In the genomic region with DNA sequence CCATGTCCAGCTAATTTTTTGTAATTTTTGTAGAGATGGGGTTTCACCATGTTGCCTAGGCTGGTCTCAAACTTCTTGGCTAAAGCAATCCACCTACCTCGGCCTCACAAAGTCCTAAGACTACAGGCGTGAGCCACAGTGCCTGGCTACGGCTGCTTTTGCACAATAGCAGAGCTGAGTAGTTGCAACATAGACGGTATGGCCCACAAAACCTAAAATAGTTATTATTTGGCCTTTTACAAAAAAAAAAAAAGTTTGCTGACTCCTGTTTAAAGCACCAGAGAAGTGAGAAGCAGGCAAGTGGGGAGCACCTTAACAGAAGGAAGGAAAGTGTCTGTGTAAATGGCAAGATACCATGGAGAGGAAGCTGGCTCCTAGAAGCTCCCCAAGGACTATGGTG, we compare ENCODE assay signal across 25 cellular contexts. TPM values are rescaled to one million over a fixed set of nuclear protein-coding genes. Genes with fewer than 3 reads are reported as not detected.
DNase-seq lines count a peak whose midpoint lies in the region; ATAC-seq and TF ChIP-seq lines count a peak whose summit lies in the region.
"Had no signal": no experiment of that assay in that cellular context is flagged by ENCODE, and none has a peak within 500 bp of the region (broad histone marks: within the 10 kb centered on the region; RNA-seq: fewer than 3 reads in every experiment).

No MANE protein-coding gene starts in this region.

- DNase-seq in activated T-cell treated with anti-CD3 and anti-CD28 coated beads, Interleukin-2, amount 50 U/mL, for 72 hours: no peak
- no peak for DNase-seq in activated T-cell treated with anti-CD3 and anti-CD28 coated beads, Interleukin-2, amount 50 U/mL, for 48 hours
- peak; percentile 69 for DNase-seq in MV-4-11 (lab: John Stamatoyannopoulos, UW)
- no peak for DNase-seq in activated naive CD8-positive, alpha-beta T cell treated with anti-CD3 and anti-CD28 coated beads for 36 hours
- DNase-seq in stimulated activated naive CD8-positive, alpha-beta T cell treated with anti-CD3 and anti-CD28 coated beads, Interleukin-15, amount 100 ng/mL, for 72 hours: no peak
- DNase-seq in WTC11 (ENCODE audit: low spot score): no peak
- DNase-seq: activated CD4-positive, alpha-beta T cell treated with anti-CD3 and anti-CD28 coated beads for 48 hours; activated effector memory CD4-positive, alpha-beta T cell treated with Interleukin-2 at 50 U/mL for 16 hours; body of pancreas; CD4-positive, alpha-beta T cell; H9; immature natural killer cell; Karpas-422; left cardiac atrium; mucosa of descending colon; natural killer cell; NCI-H146; NCI-H226; NCI-H69; stimulated activated CD4-positive, alpha-beta T cell treated with anti-CD3 and anti-CD28 coated beads, Interleukin-4, amount 100 ng/mL, for 24 hours; T-helper 9 cell had no signal

- H3K4me3 Mint-ChIP-seq in activated T-cell treated with anti-CD3 and anti-CD28 coated beads, Interleukin-2, amount 50 U/mL, for 72 hours: peak overlapping the region in 1 of 2 donors; percentile 17
- H3K4me3 Mint-ChIP-seq in activated naive CD8-positive, alpha-beta T cell treated with anti-CD3 and anti-CD28 coated beads for 36 hours: no peak overlapping the region
- no peak overlapping the region for H3K4me3 Mint-ChIP-seq in stimulated activated naive CD8-positive, alpha-beta T cell treated with anti-CD3 and anti-CD28 coated beads, Interleukin-15, amount 100 ng/mL, for 72 hours
- no peak overlapping the region for H3K4me3 Mint-ChIP-seq in WTC11
- H3K4me3 Mint-ChIP-seq: CD4-positive, alpha-beta T cell; central memory CD8-positive, alpha-beta T cell; H9; immature natural killer cell; natural killer cell had no signal

- H3K4me1 Mint-ChIP-seq in activated T-cell treated with anti-CD3 and anti-CD28 coated beads, Interleukin-2, amount 50 U/mL, for 72 hours (ENCODE audit: low read depth): peaks cover 24% of the 10 kb centered on the region
- peaks cover 17% of the 10 kb centered on the region for H3K4me1 Mint-ChIP-seq in activated naive CD8-positive, alpha-beta T cell treated with anti-CD3 and anti-CD28 coated beads for 36 hours
- H3K4me1 Mint-ChIP-seq in stimulated activated naive CD8-positive, alpha-beta T cell treated with anti-CD3 and anti-CD28 coated beads, Interleukin-15, amount 100 ng/mL, for 72 hours: peaks cover 17% of the 10 kb centered on the region
- no peaks in the 10 kb centered on the region for H3K4me1 Mint-ChIP-seq in WTC11
- H3K4me1 Mint-ChIP-seq: H9, natural killer cell had no signal

- TF ChIP-seq CTCF in WTC11 (IDR thresholded peaks at IDR 0.05): no peak

- H3K36me3 Mint-ChIP-seq in activated T-cell treated with anti-CD3 and anti-CD28 coated beads, Interleukin-2, amount 50 U/mL, for 72 hours (ENCODE audit: insufficient read depth in 2 of 2): peaks cover 18 to 29% of the 10 kb centered on the region in 2 donors
- peaks cover 47% of the 10 kb centered on the region for H3K36me3 Mint-ChIP-seq in activated naive CD8-positive, alpha-beta T cell treated with anti-CD3 and anti-CD28 coated beads for 36 hours
- H3K36me3 Mint-ChIP-seq in WTC11: peaks cover 72% of the 10 kb centered on the region

- H3K27ac Mint-ChIP-seq in activated T-cell treated with anti-CD3 and anti-CD28 coated beads, Interleukin-2, amount 50 U/mL, for 72 hours: peak overlapping the region; percentile 83
- H3K27ac Mint-ChIP-seq in activated naive CD8-positive, alpha-beta T cell treated with anti-CD3 and anti-CD28 coated beads for 36 hours: peak overlapping the region; percentile 85
- peak overlapping the region; percentile 38 to 67 for H3K27ac Mint-ChIP-seq in stimulated activated naive CD8-positive, alpha-beta T cell treated with anti-CD3 and anti-CD28 coated beads, Interleukin-15, amount 100 ng/mL, for 72 hours
- H3K27ac Mint-ChIP-seq in WTC11: no peak overlapping the region
- H3K27ac Mint-ChIP-seq: CD4-positive, alpha-beta T cell; H9; immature natural killer cell; natural killer cell had no signal

- H3K27me3 Mint-ChIP-seq in activated T-cell treated with anti-CD3 and anti-CD28 coated beads, Interleukin-2, amount 50 U/mL, for 72 hours (ENCODE audit: low read depth): no peaks in the 10 kb centered on the region
- no peaks in the 10 kb centered on the region for H3K27me3 Mint-ChIP-seq in activated naive CD8-positive, alpha-beta T cell treated with anti-CD3 and anti-CD28 coated beads for 36 hours
- H3K27me3 Mint-ChIP-seq in stimulated activated naive CD8-positive, alpha-beta T cell treated with anti-CD3 and anti-CD28 coated beads, Interleukin-15, amount 100 ng/mL, for 72 hours: no peaks in the 10 kb centered on the region
- peaks cover 8% of the 10 kb centered on the region for H3K27me3 Mint-ChIP-seq in WTC11 (ENCODE audit: low read depth)
- H3K27me3 Mint-ChIP-seq: CD4-positive, alpha-beta T cell; central memory CD8-positive, alpha-beta T cell had no signal

- CTCF ChIA-PET in WTC11 (lab: Charles Lee): no interaction called here

- no peak for ATAC-seq in activated T-cell treated with anti-CD3 and anti-CD28 coated beads, Interleukin-2, amount 50 U/mL, for 72 hours (replicated peaks in 1 of 2)
- no peak for ATAC-seq in stimulated activated naive CD8-positive, alpha-beta T cell treated with anti-CD3 and anti-CD28 coated beads, Interleukin-15, amount 100 ng/mL, for 72 hours
- ATAC-seq in WTC11: no peak
- no peak for ATAC-seq in GM19324 (IDR thresholded peaks at IDR 0.05; ENCODE audit: low FRiP score, unreplicated experiment)
- ATAC-seq: body of pancreas, HepG2, left cardiac atrium, mucosa of descending colon, natural killer cell had no signal

- H3K9me3 Mint-ChIP-seq in activated T-cell treated with anti-CD3 and anti-CD28 coated beads, Interleukin-2, amount 50 U/mL, for 72 hours: no peaks in the 10 kb centered on the region
- no peaks in the 10 kb centered on the region for H3K9me3 Mint-ChIP-seq in activated naive CD8-positive, alpha-beta T cell treated with anti-CD3 and anti-CD28 coated beads for 36 hours
- H3K9me3 Mint-ChIP-seq in stimulated activated naive CD8-positive, alpha-beta T cell treated with anti-CD3 and anti-CD28 coated beads, Interleukin-15, amount 100 ng/mL, for 72 hours: no peaks in the 10 kb centered on the region
- no peaks in the 10 kb centered on the region for H3K9me3 Mint-ChIP-seq in WTC11
- H3K9me3 Mint-ChIP-seq: CD4-positive, alpha-beta T cell; central memory CD8-positive, alpha-beta T cell; H9; immature natural killer cell; natural killer cell had no signal

- POLR2A ChIA-PET in WTC11 (lab: Charles Lee): no interaction called here

TF ChIP-seq in WTC11, 78 proteins besides CTCF, POLR2A, EP300 and RAD21:
- TF ChIP-seq HMGA2 (CRISPR knock-in tag; IDR thresholded peaks at IDR 0.05): no peak
- TF ChIP-seq MXD4 (CRISPR knock-in tag; IDR thresholded peaks at IDR 0.05; ENCODE audit: borderline replicate concordance): no peak
- TF ChIP-seq NR2C2 (CRISPR knock-in tag; IDR thresholded peaks at IDR 0.05): no peak
- no peak for TF ChIP-seq ZNF423 (CRISPR knock-in tag; IDR thresholded peaks at IDR 0.05)
- no peak for TF ChIP-seq JUN (CRISPR knock-in tag; IDR thresholded peaks at IDR 0.05)
- no peak for TF ChIP-seq ZNF219 (CRISPR knock-in tag; IDR thresholded peaks at IDR 0.05; ENCODE audit: borderline replicate concordance)
- no peak for TF ChIP-seq FOXJ3 (CRISPR knock-in tag; IDR thresholded peaks at IDR 0.05; ENCODE audit: borderline replicate concordance)

RNA-seq across cellular contexts. Expression of a gene that starts 5.3 kb away (rescaled TPM):
- 1 to 10 TPM; 2.9 to 3.3 TPM for total RNA-seq in activated T-cell treated with anti-CD3 and anti-CD28 coated beads, Interleukin-2, amount 50 U/mL, for 72 hours
- total RNA-seq in activated naive CD8-positive, alpha-beta T cell treated with anti-CD3 and anti-CD28 coated beads for 36 hours: 1 to 10 TPM; 3.9 to 4.2 TPM
- 0.07 to 0.11 TPM (median 0.09 TPM) in 3 replicates for total RNA-seq in WTC11 (2021)
- total RNA-seq: body of pancreas, H9, HepG2, SJSA1 had no signal

RNA-seq across cellular contexts. Expression of a gene that starts 20.9 kb away (rescaled TPM):
- 10 to 100 TPM; 75.5 to 88.4 TPM for total RNA-seq in activated T-cell treated with anti-CD3 and anti-CD28 coated beads, Interleukin-2, amount 50 U/mL, for 72 hours
- 10 to 100 TPM; 72.2 to 75.6 TPM for total RNA-seq in activated naive CD8-positive, alpha-beta T cell treated with anti-CD3 and anti-CD28 coated beads for 36 hours
- 30.2 to 32.5 TPM (median 30.8 TPM) in 3 replicates for total RNA-seq in WTC11 (2021)
